In the genomic region with DNA sequence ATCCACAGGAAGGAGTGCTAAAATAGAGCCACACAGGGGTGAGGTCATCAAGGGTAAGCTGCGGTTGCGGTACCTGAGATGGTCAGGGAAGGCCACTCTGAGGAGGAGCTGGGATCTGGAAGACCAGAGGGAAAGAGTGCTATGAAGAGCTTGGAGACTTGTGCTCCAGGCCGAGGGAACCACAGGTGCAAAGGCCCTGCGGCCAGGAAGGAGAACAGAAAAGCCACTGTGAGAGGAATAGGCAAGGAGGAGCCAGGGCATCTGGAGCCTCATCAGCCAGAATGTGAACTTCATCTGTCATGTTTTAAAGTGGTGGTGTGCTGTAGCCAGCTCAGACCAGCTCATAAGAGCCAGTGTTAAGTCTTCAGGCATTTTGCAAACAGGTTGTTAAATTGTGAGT, we compare ENCODE assay signal across 1 cellular context.
TF ChIP-seq lines count a peak whose summit lies in the region.

No MANE protein-coding gene starts in this region.

TF ChIP-seq in HepG2, 621 proteins besides CTCF, POLR2A, EP300 and RAD21:
- TF ChIP-seq ZMYM3 (CRISPR knock-in tag; IDR thresholded peaks at IDR 0.05), result peak; percentile 62; the same call in 1 of the 2 replicates
- TF ChIP-seq, protein P1, sequence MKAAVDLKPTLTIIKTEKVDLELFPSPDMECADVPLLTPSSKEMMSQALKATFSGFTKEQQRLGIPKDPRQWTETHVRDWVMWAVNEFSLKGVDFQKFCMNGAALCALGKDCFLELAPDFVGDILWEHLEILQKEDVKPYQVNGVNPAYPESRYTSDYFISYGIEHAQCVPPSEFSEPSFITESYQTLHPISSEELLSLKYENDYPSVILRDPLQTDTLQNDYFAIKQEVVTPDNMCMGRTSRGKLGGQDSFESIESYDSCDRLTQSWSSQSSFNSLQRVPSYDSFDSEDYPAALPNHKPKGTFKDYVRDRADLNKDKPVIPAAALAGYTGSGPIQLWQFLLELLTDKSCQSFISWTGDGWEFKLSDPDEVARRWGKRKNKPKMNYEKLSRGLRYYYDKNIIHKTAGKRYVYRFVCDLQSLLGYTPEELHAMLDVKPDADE (CRISPR knock-in tag; IDR thresholded peaks at IDR 0.05), result no peak
- TF ChIP-seq HHEX (CRISPR knock-in tag; IDR thresholded peaks at IDR 0.05), result no peak
- no peak for TF ChIP-seq ZSCAN12 (CRISPR knock-in tag; IDR thresholded peaks at IDR 0.05)
TF ChIP-seq in HepG2: peak in this region for 1.
